ENCODE assay signal across 1 cellular context in the genomic region with DNA sequence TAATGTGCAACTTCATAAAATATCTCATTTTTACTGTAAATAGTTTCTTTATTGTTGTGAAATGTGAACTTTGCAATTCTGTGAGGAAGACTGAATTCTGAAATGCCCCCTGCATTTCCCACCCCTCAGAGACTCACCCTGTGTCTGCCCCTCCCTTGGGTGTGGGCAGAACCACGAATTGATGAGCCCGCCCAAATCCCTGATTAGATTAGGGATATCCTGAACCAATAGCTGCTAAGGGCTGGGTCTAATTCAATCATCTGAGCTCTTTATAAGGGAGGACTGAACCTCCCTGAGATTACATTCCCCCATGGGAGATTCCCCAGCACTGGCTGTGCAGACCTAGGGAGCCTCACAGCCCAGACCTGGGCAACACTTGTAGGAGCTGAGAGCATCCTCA. TPM values are rescaled to one million over a fixed set of nuclear protein-coding genes. Genes with fewer than 3 reads are reported as not detected.
"Had no signal": no experiment of that assay in that cellular context is flagged by ENCODE, and none has a peak within 500 bp of the region (broad histone marks: within the 10 kb centered on the region; RNA-seq: fewer than 3 reads in every experiment).

A gene (plus strand): TSS at position 301 of the 400 bp plus-strand sequence.

RNA-seq across cellular contexts. Expression of the gene that starts here (rescaled TPM):
- total RNA-seq: GM12878 had no signal
- polyA plus RNA-seq: GM12878 had no signal
